In genomic region chr5:138789771-138790242, GRCh38 we compare ENCODE assay signal across 8 cellular contexts. TPM values are rescaled to one million over a fixed set of nuclear protein-coding genes. Genes with fewer than 3 reads are reported as not detected.
DNase-seq lines count a peak whose midpoint lies in the region; ATAC-seq, FAIRE-seq and TF ChIP-seq lines count a peak whose summit lies in the region.

No MANE protein-coding gene starts in this region.

- FAIRE-seq in H54 (lab: Jason Lieb, UNC), result peak; percentile 60

- H3K27ac ChIP-seq in Peyer's patch (no peak overlapping the region), psoas muscle (no peak overlapping the region)

- H3K4me3 ChIP-seq in Peyer's patch (no peak overlapping the region), fibroblast of mammary gland (ENCODE audit: control insufficient read depth, low read depth, low read length) (no peak overlapping the region), psoas muscle (no peak overlapping the region)

- no peaks in the 10 kb centered on the region for H3K9me3 ChIP-seq in Peyer's patch
- H3K9me3 ChIP-seq in psoas muscle, result no peaks in the 10 kb centered on the region

- H3K36me3 ChIP-seq in Peyer's patch (peaks cover 0 to 12% (median 0%) of the 10 kb centered on the region in 3 donors), psoas muscle (ENCODE audit: insufficient read depth in 1 of 2, low read depth in 1 of 2) (no peaks in the 10 kb centered on the region)

- peaks cover 0 to 6% (median 0%) of the 10 kb centered on the region in 4 donors for H3K4me1 ChIP-seq in Peyer's patch
- peaks cover 46% of the 10 kb centered on the region for H3K4me1 ChIP-seq in psoas muscle

- TF ChIP-seq CTCF in Peyer's patch (IDR thresholded peaks at IDR 0.05), result peak in 5 of 6 experiments; percentile 8 to 57 (median 49)
- TF ChIP-seq CTCF in fibroblast of mammary gland (conservative IDR thresholded peaks at IDR 0.05; ENCODE audit: control insufficient read depth, insufficient read depth, low read depth, low read length), result peak; percentile 69
- peak; percentile 44 for TF ChIP-seq CTCF in psoas muscle (IDR thresholded peaks at IDR 0.05)

- TF ChIP-seq POLR2A in H54 (IDR thresholded peaks at IDR 0.05; ENCODE audit: low read depth, low read length) (no peak), Peyer's patch (IDR thresholded peaks at IDR 0.05) (no peak)

- peak in 3 of 4 donors; percentile 40 to 71 (median 62) for ATAC-seq in psoas muscle

- DNase-seq in D341Med (ENCODE audit: low spot score), result peak; percentile 56
- peak; percentile 22 for DNase-seq in H54 (ENCODE audit: insufficient read length, low spot score)
- no peak for DNase-seq in Peyer's patch
- peak; percentile 58 for DNase-seq in fibroblast of mammary gland (ENCODE audit: low read depth)
- DNase-seq in psoas muscle, result no peak
- DNase-seq in COLO829 (ENCODE audit: low spot score), result no peak
- DNase-seq in ureter (ENCODE audit: low spot score), result no peak
- no peak for DNase-seq in T-helper 9 cell

- H3K27me3 ChIP-seq in Peyer's patch (no peaks in the 10 kb centered on the region), psoas muscle (ENCODE audit: insufficient read depth in 3 of 3, low read length in 2 of 3) (no peaks in the 10 kb centered on the region)

- intact Hi-C loops in psoas muscle (cut with DNase I), result no loop called here

RNA-seq across cellular contexts. Expression of gene CTNNA1, which starts 36.6 kb away (rescaled TPM):
- total RNA-seq in Peyer's patch (100 to 1,000 TPM; 351 to 516 (median 369) TPM), psoas muscle (100 to 1,000 TPM in 3 of 4 donors, 10 to 100 TPM in 1; 99.3 to 162 (median 129) TPM), ureter (379 TPM)
- polyA plus RNA-seq in psoas muscle, result 10 to 100 TPM; 58.8 to 74.8 (median 59.7) TPM

Comparison
In these comparisons a context has a peak if more than half of its experiments do, and no peak if none do; other contexts are left out.
1. DNase-seq: peak in D341Med (single experiment), H54 (single experiment) and fibroblast of mammary gland (single experiment); none in Peyer's patch (0 of 3), psoas muscle (0 of 2), COLO829 (single experiment), ureter (single experiment) and T-helper 9 cell (single experiment).
2. Peak in every context shown above with its lines, with median percentiles within 50 percentile points of each other: CTCF ChIP-seq.